ENCODE assay signal across 22 cellular contexts in the genomic region with DNA sequence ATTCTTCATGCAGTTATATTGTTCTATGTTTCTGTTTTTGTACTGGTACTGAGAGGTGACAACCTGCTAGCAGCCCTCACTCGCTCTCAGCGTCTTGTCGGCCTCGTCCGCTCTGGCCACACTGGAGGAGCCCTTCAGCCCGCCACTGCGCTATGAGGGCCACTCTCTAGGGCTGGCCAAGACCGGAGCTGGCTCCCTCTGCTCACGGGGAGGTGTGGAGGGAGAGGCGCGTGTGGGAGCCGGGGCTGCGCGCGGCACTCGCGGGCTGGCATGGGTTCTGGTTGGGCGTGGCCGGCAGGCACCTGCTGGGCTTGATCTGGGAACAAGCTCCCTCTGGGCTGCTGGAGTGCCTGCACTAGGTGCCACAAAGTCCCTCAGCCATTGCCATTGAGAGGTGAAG.
"Had no signal": no experiment of that assay in that cellular context is flagged by ENCODE, and none has a peak within 500 bp of the region (broad histone marks: within the 10 kb centered on the region; RNA-seq: fewer than 3 reads in every experiment).

No MANE protein-coding gene starts in this region.

- H3K36me3 ChIP-seq: lower lobe of right lung, neutrophil, right lobe of liver, tibial nerve, uterus had no signal

- H3K4me1 ChIP-seq: lower lobe of right lung, parathyroid adenoma, psoas muscle, right lobe of liver, tibial nerve, uterus had no signal

- H3K79me2 ChIP-seq: parathyroid adenoma had no signal

- DNase-seq: hypothalamus; lower lobe of right lung; mammary epithelial cell; mesenchymal stem cell; naive thymus-derived CD8-positive, alpha-beta T cell; occipital lobe; psoas muscle; stimulated activated CD4-positive, alpha-beta T cell treated with anti-CD3 and anti-CD28 coated beads, Interleukin-1b, Interleukin-23, amount 100 ng/mL, for 48 hours; stimulated activated CD4-positive, alpha-beta T cell treated with anti-CD3 and anti-CD28 coated beads, Interleukin-2, amount 100 ng/mL, for 48 hours; stimulated activated CD4-positive, alpha-beta T cell treated with anti-CD3 and anti-CD28 coated beads, Interleukin-4, amount 100 ng/mL, for 4 hours; stimulated activated CD8-positive, alpha-beta memory T cell treated with anti-CD3 and anti-CD28 coated beads, Interleukin-4, amount 100 ng/mL, for 48 hours; stimulated activated naive CD4-positive, alpha-beta T cell treated with Interleukin-2 at 50 U/mL for 16 hours; stimulated activated naive CD8-positive, alpha-beta T cell treated with anti-CD3 and anti-CD28 coated beads, Interleukin-15, amount 100 ng/mL, for 72 hours; substantia nigra; uterus had no signal

- H3K4me3 ChIP-seq: lower lobe of right lung, psoas muscle, right lobe of liver, smooth muscle cell, tibial nerve, uterus had no signal

- H2AFZ ChIP-seq: parathyroid adenoma had no signal

- FAIRE-seq: islet of Langerhans had no signal

- H3K27ac ChIP-seq: lower lobe of right lung, neutrophil, parathyroid adenoma, psoas muscle, right lobe of liver, tibial nerve, uterus had no signal

- H3K4me2 ChIP-seq: smooth muscle cell had no signal

- H3K27me3 ChIP-seq: neutrophil, right lobe of liver, tibial nerve, uterus had no signal

- H3K9me3 ChIP-seq: lower lobe of right lung, neutrophil, psoas muscle, right lobe of liver, uterus had no signal

- H3K9ac ChIP-seq: parathyroid adenoma had no signal

- ATAC-seq: lower lobe of right lung; naive thymus-derived CD8-positive, alpha-beta T cell; psoas muscle; right lobe of liver; stimulated activated memory B cell treated with anti-CD40 and anti-IgM and Interleukin-4, amounts not matched to agents 10 μg/mL and 1 μg/mL and 100 μg/mL, for 72 hours; stimulated activated naive CD8-positive, alpha-beta T cell treated with anti-CD3 and anti-CD28 coated beads, Interleukin-15, amount 100 ng/mL, for 72 hours had no signal
